In the genomic region with DNA sequence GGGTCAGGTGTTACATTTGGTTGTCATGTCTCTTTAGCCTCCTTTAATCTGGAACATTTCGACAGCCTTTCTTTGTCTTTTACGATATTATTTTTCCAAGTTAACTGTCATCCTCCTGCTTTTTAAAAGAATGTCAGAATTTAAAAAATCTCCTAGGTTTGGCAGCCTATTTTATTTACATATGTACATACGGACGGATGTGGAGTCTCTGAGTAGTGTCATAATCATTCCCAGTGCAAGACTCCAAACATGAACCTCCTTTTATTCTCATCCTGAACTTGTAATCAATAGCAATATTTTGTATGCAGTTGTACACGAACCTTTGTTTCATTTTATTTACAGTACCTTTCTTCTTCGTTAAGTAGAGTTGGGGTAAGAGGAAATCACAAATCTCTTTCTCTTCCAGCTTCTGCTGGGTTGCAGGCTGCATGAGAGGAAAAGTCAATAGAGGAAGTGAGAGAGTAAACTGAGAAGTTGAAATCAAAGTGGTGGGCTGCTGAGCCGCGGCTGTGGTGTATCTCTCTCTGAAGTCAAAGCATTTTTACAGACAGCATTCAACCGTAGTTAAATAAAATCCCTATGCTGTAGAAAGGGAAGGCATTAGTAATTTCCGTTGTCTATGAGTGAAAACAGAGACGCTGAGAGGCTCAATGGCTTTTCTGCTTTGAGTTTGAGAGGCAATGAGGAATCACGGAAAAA, we compare ENCODE assay signal across 8 cellular contexts. TPM values are rescaled to one million over a fixed set of nuclear protein-coding genes. Genes with fewer than 3 reads are reported as not detected.
DNase-seq lines count a peak whose midpoint lies in the region; ATAC-seq and TF ChIP-seq lines count a peak whose summit lies in the region.

No MANE protein-coding gene starts in this region.

- H3K36me3 Mint-ChIP-seq in activated T-helper 1 cell treated with anti-CD3 and anti-CD28 coated beads, Interleukin-12 subunit alpha, Interleukin-12 subunit beta, Interleukin-2, Interleukin-4 antibody, amounts not matched to agents 30 ng/mL and 10 ng/mL and 1 ng/mL, durations not matched to agents 14 hours and 24 hours and 36 hours (ENCODE audit: low read depth) = no peaks in the 10 kb centered on the region

- no peak for TF ChIP-seq EP300 in suprapubic skin (IDR thresholded peaks at IDR 0.05)

- H3K27ac Mint-ChIP-seq in activated T-helper 1 cell treated with anti-CD3 and anti-CD28 coated beads, Interleukin-12 subunit alpha, Interleukin-12 subunit beta, Interleukin-2, Interleukin-4 antibody, amounts not matched to agents 30 ng/mL and 10 ng/mL and 1 ng/mL, durations not matched to agents 14 hours and 24 hours and 36 hours = no peak overlapping the region

- H3K27me3 ChIP-seq in suprapubic skin = no peaks in the 10 kb centered on the region

- no peak for TF ChIP-seq CTCF in suprapubic skin (IDR thresholded peaks at IDR 0.05)

- no peak overlapping the region for H3K27ac ChIP-seq in suprapubic skin

- TF ChIP-seq POLR2A in GM18505 (IDR thresholded peaks at IDR 0.05; ENCODE audit: borderline replicate concordance, extremely low read depth, insufficient read depth, insufficient read length) (no peak), suprapubic skin (IDR thresholded peaks at IDR 0.05) (no peak)

- H3K36me3 ChIP-seq in suprapubic skin = no peaks in the 10 kb centered on the region

- H3K9me3 ChIP-seq in suprapubic skin = no peaks in the 10 kb centered on the region

- H3K4me3 ChIP-seq in suprapubic skin = no peak overlapping the region

- peaks cover 15% of the 10 kb centered on the region for H3K4me1 Mint-ChIP-seq in activated T-helper 1 cell treated with anti-CD3 and anti-CD28 coated beads, Interleukin-12 subunit alpha, Interleukin-12 subunit beta, Interleukin-2, Interleukin-4 antibody, amounts not matched to agents 30 ng/mL and 10 ng/mL and 1 ng/mL, durations not matched to agents 14 hours and 24 hours and 36 hours (ENCODE audit: low read depth)

- no peaks in the 10 kb centered on the region for H3K9me3 Mint-ChIP-seq in activated T-helper 1 cell treated with anti-CD3 and anti-CD28 coated beads, Interleukin-12 subunit alpha, Interleukin-12 subunit beta, Interleukin-2, Interleukin-4 antibody, amounts not matched to agents 30 ng/mL and 10 ng/mL and 1 ng/mL, durations not matched to agents 14 hours and 24 hours and 36 hours

- peak overlapping the region; percentile 51 for H3K4me3 Mint-ChIP-seq in activated T-helper 1 cell treated with anti-CD3 and anti-CD28 coated beads, Interleukin-12 subunit alpha, Interleukin-12 subunit beta, Interleukin-2, Interleukin-4 antibody, amounts not matched to agents 30 ng/mL and 10 ng/mL and 1 ng/mL, durations not matched to agents 14 hours and 24 hours and 36 hours

- no peaks in the 10 kb centered on the region for H3K4me1 ChIP-seq in suprapubic skin

- ATAC-seq in GM18505 (IDR thresholded peaks at IDR 0.05; ENCODE audit: unreplicated experiment) = peak; percentile 97
- peak; percentile 100 for ATAC-seq in GM21390 (IDR thresholded peaks at IDR 0.05; ENCODE audit: unreplicated experiment)
- peak; percentile 97 for ATAC-seq in HG03521 (IDR thresholded peaks at IDR 0.05; ENCODE audit: unreplicated experiment)

- DNase-seq in activated T-helper 1 cell treated with anti-CD3 and anti-CD28 coated beads, Interleukin-12 subunit alpha, Interleukin-12 subunit beta, Interleukin-2, Interleukin-4 antibody, amounts not matched to agents 30 ng/mL and 10 ng/mL and 1 ng/mL, durations not matched to agents 14 hours and 24 hours and 36 hours (ENCODE audit: low spot score) = no peak
- no peak for DNase-seq in suprapubic skin (ENCODE audit: low spot score in 2 of 2)
- DNase-seq in T-helper 9 cell = no peak
- no peak for DNase-seq in retina
- no peak for DNase-seq in NCI-H524 (lab: John Stamatoyannopoulos, UW)

- peaks cover 4% of the 10 kb centered on the region for H3K27me3 Mint-ChIP-seq in activated T-helper 1 cell treated with anti-CD3 and anti-CD28 coated beads, Interleukin-12 subunit alpha, Interleukin-12 subunit beta, Interleukin-2, Interleukin-4 antibody, amounts not matched to agents 30 ng/mL and 10 ng/mL and 1 ng/mL, durations not matched to agents 14 hours and 24 hours and 36 hours (ENCODE audit: insufficient read depth)

- intact Hi-C loops in activated T-helper 1 cell treated with anti-CD3 and anti-CD28 coated beads, Interleukin-12 subunit alpha, Interleukin-12 subunit beta, Interleukin-2, Interleukin-4 antibody, amounts not matched to agents 30 ng/mL and 10 ng/mL and 1 ng/mL, durations not matched to agents 14 hours and 24 hours and 36 hours (cut with micrococcal nuclease) = no loop called here

- WGBS in suprapubic skin = 51% methylated on average over 12 of the region's 12 CpGs

RNA-seq across cellular contexts. Expression of a gene that starts 53.9 kb away (rescaled TPM):
- 58.8 and 60.6 TPM in 2 replicates for total RNA-seq in activated T-helper 1 cell treated with anti-CD3 and anti-CD28 coated beads, Interleukin-12 subunit alpha, Interleukin-12 subunit beta, Interleukin-2, Interleukin-4 antibody, amounts not matched to agents 30 ng/mL and 10 ng/mL and 1 ng/mL, durations not matched to agents 14 hours and 24 hours and 36 hours
- total RNA-seq in suprapubic skin = 10 to 100 TPM; 27.2 to 36.0 (median 32.2) TPM
